ENCODE assay signal across 17 cellular contexts in the genomic region with DNA sequence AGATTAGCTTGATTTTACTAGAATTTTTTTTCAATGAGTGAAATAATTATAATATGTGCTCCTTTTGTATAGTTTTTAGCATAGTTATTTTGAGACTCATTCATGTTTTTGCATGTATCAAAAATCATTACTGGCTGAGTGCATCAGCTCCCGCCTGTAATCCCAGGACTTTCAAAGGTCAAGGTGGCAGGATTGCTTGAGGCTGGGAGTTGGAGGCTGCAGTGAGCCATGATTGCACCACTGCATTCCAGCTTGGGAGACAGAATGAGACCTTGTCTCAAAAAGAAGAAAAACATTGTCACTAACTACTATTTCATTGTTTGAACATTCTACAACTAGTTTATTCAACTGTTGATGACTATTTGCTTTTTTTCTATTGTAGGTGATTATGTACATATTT.
DNase-seq lines count a peak whose midpoint lies in the region; ATAC-seq, FAIRE-seq and TF ChIP-seq lines count a peak whose summit lies in the region.
"Had no signal": no experiment of that assay in that cellular context is flagged by ENCODE, and none has a peak within 500 bp of the region (broad histone marks: within the 10 kb centered on the region; RNA-seq: fewer than 3 reads in every experiment).

No MANE protein-coding gene starts in this region.

- no peak overlapping the region for H3K4me3 ChIP-seq in choroid plexus epithelial cell (ENCODE audit: low read depth, low read length)
- H3K4me3 ChIP-seq: BLaER1 treated with 17β-estradiol and CSF1 and Interleukin-3, amounts not matched to agents 10 nM and 100 nM had no signal

- no peak for ATAC-seq in HG03442 (IDR thresholded peaks at IDR 0.05; ENCODE audit: unreplicated experiment)
- ATAC-seq: HCT116 had no signal

- no peak for FAIRE-seq in frontal cortex (lab: Jason Lieb, UNC)
- FAIRE-seq: G401.6, GM12892, GM19239, H1 had no signal

- no peak for TF ChIP-seq CTCF in choroid plexus epithelial cell (conservative IDR thresholded peaks at IDR 0.05; ENCODE audit: low read depth, low read length)

- peak; percentile 63 for DNase-seq in EH (ENCODE audit: low read depth)
- peak; percentile 35 for DNase-seq in M059J (ENCODE audit: low read depth)
- peak; percentile 27 for DNase-seq in choroid plexus epithelial cell (ENCODE audit: low read depth)
- peak; percentile 54 for DNase-seq in islet precursor cell
- DNase-seq in NCI-H1694 treated with DMSO at 0.1 percent for 48 hours (lab: John Stamatoyannopoulos, UW): no peak
- DNase-seq in AG20443 (ENCODE audit: low spot score): no peak
- no peak for DNase-seq in frontal cortex (ENCODE audit: low spot score in 2 of 2)
- DNase-seq: 8988T; CD4-positive, CD25-positive, alpha-beta regulatory T cell; DMS53 had no signal

Comparison
In these comparisons a context has a peak if more than half of its experiments do, and no peak if none do; other contexts are left out.
1. DNase-seq: peak in EH (single experiment), M059J (single experiment), choroid plexus epithelial cell (single experiment) and islet precursor cell (single experiment); none in NCI-H1694 treated with DMSO at 0.1 percent for 48 hours (single experiment), AG20443 (single experiment) and frontal cortex (0 of 2).